Comparison of ENCODE assay signal across 15 cellular contexts in the genomic region with DNA sequence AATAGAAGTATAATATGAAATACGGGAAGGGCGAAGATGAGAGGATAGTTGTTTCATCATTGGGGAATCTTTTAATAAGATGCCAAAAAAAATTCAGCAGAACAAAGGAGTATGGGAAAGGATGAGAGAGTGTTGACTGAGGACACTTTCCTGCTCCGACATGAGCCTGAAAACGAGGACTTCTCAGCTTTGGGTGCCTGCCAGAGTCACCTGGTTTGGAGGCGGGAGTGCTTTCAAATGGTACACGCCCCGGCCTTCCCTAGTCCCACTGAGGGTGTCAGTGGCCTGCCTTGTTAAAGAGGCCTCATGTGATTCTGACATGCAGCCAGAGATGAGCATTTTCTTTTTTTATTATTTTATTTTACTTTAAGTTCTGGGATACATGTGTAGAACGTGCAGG.
DNase-seq lines count a peak whose midpoint lies in the region; ATAC-seq and TF ChIP-seq lines count a peak whose summit lies in the region.
"Had no signal": no experiment of that assay in that cellular context is flagged by ENCODE, and none has a peak within 500 bp of the region (broad histone marks: within the 10 kb centered on the region; RNA-seq: fewer than 3 reads in every experiment).

No MANE protein-coding gene starts in this region.

- H3K36me3 ChIP-seq in left ventricle myocardium inferior (no peaks in the 10 kb centered on the region), right atrium auricular region (no peaks in the 10 kb centered on the region), mucosa of descending colon (ENCODE audit: low read depth) (no peaks in the 10 kb centered on the region), vagina (no peaks in the 10 kb centered on the region)

- TF ChIP-seq POLR2A in vagina (IDR thresholded peaks at IDR 0.05): no peak

- intact Hi-C loops in left ventricle myocardium inferior (cut with micrococcal nuclease) (no loop called here), mucosa of descending colon (cut with DNase I, micrococcal nuclease) (no loop called here), vagina (cut with DNase I) (no loop called here)

- H3K27ac ChIP-seq in left ventricle myocardium inferior (replicated peaks) (peak overlapping the region; percentile 71), right atrium auricular region (no peak overlapping the region), vagina (peak overlapping the region; percentile 4)

- H3K4me1 ChIP-seq in left ventricle myocardium inferior: peaks cover 15% of the 10 kb centered on the region
- H3K4me1 ChIP-seq in right atrium auricular region: no peaks in the 10 kb centered on the region
- no peaks in the 10 kb centered on the region for H3K4me1 ChIP-seq in mucosa of descending colon (ENCODE audit: low read depth)
- H3K4me1 ChIP-seq in vagina: peaks cover 14% of the 10 kb centered on the region

- H3K4me3 ChIP-seq in left ventricle myocardium inferior (no peak overlapping the region), right atrium auricular region (no peak overlapping the region), mucosa of descending colon (no peak overlapping the region), vagina (no peak overlapping the region)
- H3K4me3 ChIP-seq: A549 had no signal

- ATAC-seq in mucosa of descending colon (peak; percentile 48), GM19035 (IDR thresholded peaks at IDR 0.05; ENCODE audit: unreplicated experiment) (no peak)
- ATAC-seq: A549, PC-3 had no signal

- H3K9me3 ChIP-seq in left ventricle myocardium inferior (replicated peaks) (no peaks in the 10 kb centered on the region), right atrium auricular region (no peaks in the 10 kb centered on the region), mucosa of descending colon (no peaks in the 10 kb centered on the region), vagina (no peaks in the 10 kb centered on the region)
- H3K9me3 ChIP-seq: A549 had no signal

- no peak for TF ChIP-seq CTCF in left ventricle myocardium inferior (IDR thresholded peaks at IDR 0.05; ENCODE audit: borderline replicate concordance)
- TF ChIP-seq CTCF in right atrium auricular region (IDR thresholded peaks at IDR 0.05): no peak
- TF ChIP-seq CTCF in mucosa of descending colon (IDR thresholded peaks at IDR 0.05): no peak
- no peak for TF ChIP-seq CTCF in vagina (IDR thresholded peaks at IDR 0.05)

- H3K27me3 ChIP-seq in left ventricle myocardium inferior (ENCODE audit: low read depth) (peaks cover 2% of the 10 kb centered on the region), right atrium auricular region (no peaks in the 10 kb centered on the region), vagina (no peaks in the 10 kb centered on the region)

- DNase-seq in left ventricle myocardium inferior (no peak), right atrium auricular region (ENCODE audit: low spot score) (no peak), NCI-H2171 treated with DMSO at 0.1 percent for 48 hours (lab: John Stamatoyannopoulos, UW) (peak; percentile 54), mucosa of descending colon (peak in 2 of 3 donors; percentile 34 to 59), vagina (ENCODE audit: extremely low spot score in 2 of 2) (no peak), NCI-H345 (lab: John Stamatoyannopoulos, UW) (no peak), kidney glomerular epithelial cell (lab: John Stamatoyannopoulos, UW) (no peak)
- DNase-seq: CD4-positive, alpha-beta memory T cell; KG1; NCI-H1092; NCI-H187; NCI-H524 treated with DMSO at 0.1 percent for 48 hours; PC-3 had no signal

Comparison
In these comparisons a context has a peak if more than half of its experiments do, and no peak if none do; other contexts are left out.
1. H3K27ac ChIP-seq: peak in left ventricle myocardium inferior (single experiment) and vagina (single experiment); none in right atrium auricular region (0 of 2).
2. DNase-seq: peak in NCI-H2171 treated with DMSO at 0.1 percent for 48 hours (single experiment) and mucosa of descending colon (2 of 3); none in left ventricle myocardium inferior (single experiment), right atrium auricular region (single experiment), vagina (0 of 2), NCI-H345 (single experiment) and kidney glomerular epithelial cell (single experiment).